14 cellular contexts compared by ENCODE assay signal in the genomic region with DNA sequence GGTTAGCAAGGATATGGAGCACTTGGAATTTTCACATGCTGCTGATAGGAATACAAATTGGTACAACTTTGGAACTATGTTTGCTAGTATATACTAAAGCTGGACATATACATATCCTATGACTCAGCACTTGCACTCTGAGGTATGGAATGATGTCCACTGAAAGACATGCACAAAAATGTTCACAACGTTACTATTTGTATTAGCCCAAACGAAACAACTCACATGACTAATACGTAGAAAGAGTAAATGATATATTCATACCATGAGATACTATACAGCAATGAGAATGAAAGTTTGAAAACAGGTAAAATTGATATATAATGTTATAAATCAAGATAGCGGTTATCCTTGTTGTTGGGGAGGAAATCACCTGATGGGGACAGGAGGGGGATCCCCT. TPM values are rescaled to one million over a fixed set of nuclear protein-coding genes. Genes with fewer than 3 reads are reported as not detected.
DNase-seq lines count a peak whose midpoint lies in the region; ATAC-seq and TF ChIP-seq lines count a peak whose summit lies in the region.
"Had no signal": no experiment of that assay in that cellular context is flagged by ENCODE, and none has a peak within 500 bp of the region (broad histone marks: within the 10 kb centered on the region; RNA-seq: fewer than 3 reads in every experiment).

No MANE protein-coding gene starts in this region.

- DNase-seq in EH (ENCODE audit: low read depth) = peak; percentile 48
- peak; percentile 14 for DNase-seq in astrocyte of the spinal cord (ENCODE audit: low read depth, low spot score)
- no peak for DNase-seq in hypothalamus (lab: John Stamatoyannopoulos, UW)
- no peak for DNase-seq in T-helper 9 cell
- DNase-seq in germinal center (ENCODE audit: low spot score) = no peak
- DNase-seq in CD14-positive monocyte (ENCODE audit: low spot score) = no peak
- DNase-seq: activated naive CD8-positive, alpha-beta T cell treated with anti-CD3 and anti-CD28 coated beads, Interleukin-2, amount 50 U/mL, for 24 hours; GDM1; left lung; OCI-M1; T-helper 17 cell had no signal

- H3K4me1 Mint-ChIP-seq in CD14-positive monocyte = peaks cover 17% of the 10 kb centered on the region

- H3K27me3 Mint-ChIP-seq in CD14-positive monocyte (ENCODE audit: low read depth in 3 of 3) = no peaks in the 10 kb centered on the region
- H3K27me3 Mint-ChIP-seq: activated naive CD8-positive, alpha-beta T cell treated with anti-CD3 and anti-CD28 coated beads, Interleukin-2, amount 50 U/mL, for 24 hours; T-helper 17 cell had no signal

- intact Hi-C loops in CD14-positive monocyte (cut with micrococcal nuclease) = no loop called here

- in situ Hi-C loops in astrocyte of the spinal cord (cut with HindIII; ENCODE audit: low sequenced_read_pairs) = no loop called here

- peaks cover 0 to 6% of the 10 kb centered on the region in 2 donors for H3K36me3 Mint-ChIP-seq in CD14-positive monocyte

- H3K27ac Mint-ChIP-seq in CD14-positive monocyte = no peak overlapping the region
- H3K27ac Mint-ChIP-seq: activated naive CD8-positive, alpha-beta T cell treated with anti-CD3 and anti-CD28 coated beads, Interleukin-2, amount 50 U/mL, for 24 hours; T-helper 17 cell had no signal

- no peak overlapping the region for H3K4me3 Mint-ChIP-seq in CD14-positive monocyte
- H3K4me3 Mint-ChIP-seq: activated naive CD8-positive, alpha-beta T cell treated with anti-CD3 and anti-CD28 coated beads, Interleukin-2, amount 50 U/mL, for 24 hours; neural crest cell; T-helper 17 cell had no signal

- H3K9me3 Mint-ChIP-seq in CD14-positive monocyte = peaks cover 0 to 3% (median 0%) of the 10 kb centered on the region in 7 donors
- H3K9me3 Mint-ChIP-seq: activated naive CD8-positive, alpha-beta T cell treated with anti-CD3 and anti-CD28 coated beads, Interleukin-2, amount 50 U/mL, for 24 hours; neural crest cell had no signal

- no peak overlapping the region for H3K4me3 ChIP-seq in astrocyte of the spinal cord (ENCODE audit: low read depth, low read length)
- H3K4me3 ChIP-seq: left lung had no signal

- TF ChIP-seq CTCF in astrocyte of the spinal cord (IDR thresholded peaks at IDR 0.05; ENCODE audit: low read depth, low read length) = no peak
- TF ChIP-seq CTCF in CD14-positive monocyte (IDR thresholded peaks at IDR 0.05) = no peak

- ATAC-seq in GM18907 (IDR thresholded peaks at IDR 0.05; ENCODE audit: unreplicated experiment) (peak; percentile 62), HG02973 (IDR thresholded peaks at IDR 0.05; ENCODE audit: unreplicated experiment) (peak; percentile 46)
- ATAC-seq: activated naive CD8-positive, alpha-beta T cell treated with anti-CD3 and anti-CD28 coated beads, Interleukin-2, amount 50 U/mL, for 24 hours; left lung; T-helper 17 cell had no signal

RNA-seq across cellular contexts. Expression of a gene that starts 45.5 kb away (rescaled TPM):
- 100 to 1,000 TPM in 1 of 2 donors, 10 to 100 TPM in 1; 92.6 to 135 TPM for polyA plus RNA-seq in CD14-positive monocyte

RNA-seq across cellular contexts. Expression of a gene that starts 47.6 kb away (rescaled TPM):
- polyA plus RNA-seq in CD14-positive monocyte = 1 to 10 TPM; 3.1 to 3.2 TPM

RNA-seq across cellular contexts. Expression of a gene that starts 53.3 kb away (rescaled TPM):
- 100 to 1,000 TPM; 191 to 223 TPM for polyA plus RNA-seq in CD14-positive monocyte

Comparison
In these comparisons a context has a peak if more than half of its experiments do, and no peak if none do; other contexts are left out.
1. DNase-seq: peak in EH (single experiment) and astrocyte of the spinal cord (single experiment); none in hypothalamus (0 of 51), T-helper 9 cell (single experiment), germinal center (single experiment) and CD14-positive monocyte (single experiment).